Comparison of ENCODE assay signal across 22 cellular contexts in the genomic region with DNA sequence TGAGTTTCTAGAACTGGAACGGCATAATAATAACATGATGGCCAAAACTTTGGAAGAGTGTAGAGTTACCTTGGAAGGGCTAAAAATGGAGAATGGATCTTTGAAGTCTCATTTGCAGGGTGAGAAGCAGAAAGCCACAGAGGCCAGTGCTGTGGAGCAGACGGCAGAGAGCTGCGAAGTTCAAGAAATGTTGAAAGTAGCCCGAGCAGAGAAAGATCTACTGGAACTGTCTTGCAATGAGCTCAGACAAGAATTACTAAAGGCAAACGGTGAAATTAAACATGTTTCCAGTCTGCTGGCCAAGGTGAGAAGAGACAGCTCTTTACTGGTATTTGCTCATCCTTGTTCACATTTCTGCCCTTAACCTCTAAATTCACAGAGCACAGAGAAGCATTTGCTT.
A peak's percentile ranks its signal among the peaks of the same experiment; 100 is the strongest.
DNase-seq lines count a peak whose midpoint lies in the region; ATAC-seq and TF ChIP-seq lines count a peak whose summit lies in the region.
"Had no signal": no experiment of that assay in that cellular context is flagged by ENCODE, and none has a peak within 500 bp of the region (broad histone marks: within the 10 kb centered on the region; RNA-seq: fewer than 3 reads in every experiment).

No MANE protein-coding gene starts in this region.

- H3K36me3 ChIP-seq in hepatocyte (replicated peaks; ENCODE audit: insufficient read depth, low read depth) (no peaks in the 10 kb centered on the region), thoracic aorta (no peaks in the 10 kb centered on the region)
- H3K36me3 ChIP-seq: Peyer's patch, upper lobe of right lung had no signal

- H3K4me3 Mint-ChIP-seq in activated T-cell treated with anti-CD3 and anti-CD28 coated beads, Interleukin-2, amount 50 U/mL, for 24 hours = no peak overlapping the region
- H3K4me3 Mint-ChIP-seq: stimulated activated naive CD8-positive, alpha-beta T cell treated with anti-CD3 and anti-CD28 coated beads, Interleukin-15, Interleukin-2, amounts not matched to agents 100 ng/mL and 50 ng/mL, for 24 hours had no signal

- no peak for ATAC-seq in thoracic aorta (ENCODE audit: insufficient number of reproducible peaks, low FRiP score, low read depth)
- no peak for ATAC-seq in GM21360 (IDR thresholded peaks at IDR 0.05; ENCODE audit: unreplicated experiment)
- no peak for ATAC-seq in HG02798 (IDR thresholded peaks at IDR 0.05; ENCODE audit: poor library complexity, unreplicated experiment)
- ATAC-seq in GM21619 (IDR thresholded peaks at IDR 0.05; ENCODE audit: unreplicated experiment) = no peak
- ATAC-seq: body of pancreas, heart right ventricle, left ventricle myocardium superior, mucosa of descending colon had no signal

- H3K9me3 Mint-ChIP-seq in activated T-cell treated with anti-CD3 and anti-CD28 coated beads, Interleukin-2, amount 50 U/mL, for 24 hours = no peaks in the 10 kb centered on the region
- H3K9me3 Mint-ChIP-seq: stimulated activated naive CD8-positive, alpha-beta T cell treated with anti-CD3 and anti-CD28 coated beads, Interleukin-15, Interleukin-2, amounts not matched to agents 100 ng/mL and 50 ng/mL, for 24 hours had no signal

- H3K4me1 Mint-ChIP-seq in activated T-cell treated with anti-CD3 and anti-CD28 coated beads, Interleukin-2, amount 50 U/mL, for 24 hours (ENCODE audit: low read depth) = peaks cover 24% of the 10 kb centered on the region

- peaks cover 11% of the 10 kb centered on the region for H3K79me2 ChIP-seq in hepatocyte

- H3K4me3 ChIP-seq in hepatocyte (no peak overlapping the region), thoracic aorta (no peak overlapping the region)
- H3K4me3 ChIP-seq: BLaER1, body of pancreas, heart right ventricle, mucosa of descending colon, Peyer's patch, SK-N-MC, upper lobe of right lung had no signal

- H3K27me3 ChIP-seq in hepatocyte = no peaks in the 10 kb centered on the region
- no peaks in the 10 kb centered on the region for H3K27me3 ChIP-seq in thoracic aorta (replicated peaks; ENCODE audit: insufficient read depth)
- H3K27me3 ChIP-seq: BLaER1, heart right ventricle, neutrophil, Peyer's patch, upper lobe of right lung had no signal

- no peaks in the 10 kb centered on the region for H4K20me1 ChIP-seq in hepatocyte (ENCODE audit: insufficient read depth, poor library complexity, severe bottlenecking)
- H4K20me1 ChIP-seq: BLaER1 had no signal

- H2AFZ ChIP-seq in hepatocyte = no peak overlapping the region

- H3K9me2 ChIP-seq in hepatocyte (replicated peaks; ENCODE audit: insufficient read depth) = no peaks in the 10 kb centered on the region

- no peak for TF ChIP-seq CTCF in VCaP (conservative IDR thresholded peaks at IDR 0.05)
- no peak for TF ChIP-seq CTCF in hepatocyte (IDR thresholded peaks at IDR 0.05; ENCODE audit: poor library complexity)
- TF ChIP-seq CTCF in thoracic aorta (IDR thresholded peaks at IDR 0.05) = no peak

- H3K36me3 Mint-ChIP-seq in activated T-cell treated with anti-CD3 and anti-CD28 coated beads, Interleukin-2, amount 50 U/mL, for 24 hours (ENCODE audit: low read depth) = no peaks in the 10 kb centered on the region

- H3K9me3 ChIP-seq in hepatocyte (ENCODE audit: low read depth) (no peaks in the 10 kb centered on the region), thoracic aorta (no peaks in the 10 kb centered on the region)
- H3K9me3 ChIP-seq: BLaER1, body of pancreas, heart right ventricle, mucosa of descending colon, neutrophil, Peyer's patch, upper lobe of right lung had no signal

- H3K4me2 ChIP-seq in hepatocyte = no peak overlapping the region
- H3K4me2 ChIP-seq: BLaER1 had no signal

- H3K27ac Mint-ChIP-seq in activated T-cell treated with anti-CD3 and anti-CD28 coated beads, Interleukin-2, amount 50 U/mL, for 24 hours = peak overlapping the region; percentile 18
- H3K27ac Mint-ChIP-seq: activated naive CD4-positive, alpha-beta T cell treated with anti-CD3 and anti-CD28 coated beads, Interleukin-2, amount 50 U/mL, for 72 hours had no signal

- H3K27me3 Mint-ChIP-seq in activated T-cell treated with anti-CD3 and anti-CD28 coated beads, Interleukin-2, amount 50 U/mL, for 24 hours = no peaks in the 10 kb centered on the region
- H3K27me3 Mint-ChIP-seq: stimulated activated naive CD8-positive, alpha-beta T cell treated with anti-CD3 and anti-CD28 coated beads, Interleukin-15, Interleukin-2, amounts not matched to agents 100 ng/mL and 50 ng/mL, for 24 hours had no signal

- no peaks in the 10 kb centered on the region for H3K4me1 ChIP-seq in hepatocyte (ENCODE audit: insufficient read depth)
- peaks cover 32 to 47% of the 10 kb centered on the region in 2 donors for H3K4me1 ChIP-seq in thoracic aorta (ENCODE audit: control insufficient read depth in 1 of 2, low read depth in 2 of 2)

- DNase-seq in activated T-cell treated with anti-CD3 and anti-CD28 coated beads, Interleukin-2, amount 50 U/mL, for 24 hours = no peak
- DNase-seq in activated T-cell treated with anti-CD3 and anti-CD28 coated beads, Interleukin-2, amount 50 U/mL, for 1 hour = no peak
- no peak for DNase-seq in hepatocyte (ENCODE audit: low spot score)
- no peak for DNase-seq in thoracic aorta (ENCODE audit: low spot score)
- DNase-seq: body of pancreas, cortex of kidney, heart right ventricle, left ventricle myocardium superior, mucosa of descending colon, NCI-H2029, Peyer's patch, upper lobe of right lung, WERI-Rb-1 had no signal

- H3K27ac ChIP-seq in VCaP (peak overlapping the region; percentile 53), hepatocyte (peak overlapping the region; percentile 23), thoracic aorta (peak overlapping the region; percentile 63 to 72)
- H3K27ac ChIP-seq: BLaER1, body of pancreas, heart right ventricle, neutrophil, Peyer's patch, SK-N-MC, upper lobe of right lung, WERI-Rb-1 had no signal

- WGBS in hepatocyte (ENCODE audit: low lambda C conversion rate, missing lambda C conversion rate) = 76% methylated on average over 5 of the region's 5 CpGs
